ENCODE assay signal across 1 cellular context in genomic region chr4:124943938-124944337, GRCh38.
TF ChIP-seq lines count a peak whose summit lies in the region.

No MANE protein-coding gene starts in this region.

TF ChIP-seq in H1, 55 proteins besides CTCF, POLR2A, EP300 and RAD21:
- TF ChIP-seq BCL11A (IDR thresholded peaks at IDR 0.05; ENCODE audit: low read depth in 2 of 2, low read length in 2 of 2) (no peak), YY1 (IDR thresholded peaks at IDR 0.05; ENCODE audit: low read depth, low read length) (0 out of 2 replicates have a peak, but pooled peaks have one; percentile 18)
